12 cellular contexts compared by ENCODE assay signal in genomic region chr21:44618909-44619308, GRCh38. TPM values are rescaled to one million over a fixed set of nuclear protein-coding genes. Genes with fewer than 3 reads are reported as not detected.
DNase-seq lines count a peak whose midpoint lies in the region; ATAC-seq and TF ChIP-seq lines count a peak whose summit lies in the region.
"Had no signal": no experiment of that assay in that cellular context is flagged by ENCODE, and none has a peak within 500 bp of the region (broad histone marks: within the 10 kb centered on the region; RNA-seq: fewer than 3 reads in every experiment).

No MANE protein-coding gene starts in this region.

- H3K27ac ChIP-seq in dorsolateral prefrontal cortex (no peak overlapping the region), trophoblast cell (ENCODE audit: low read depth, low read length) (no peak overlapping the region)
- H3K27ac ChIP-seq: 22Rv1, parathyroid adenoma had no signal

- H4K8ac ChIP-seq in trophoblast cell (ENCODE audit: low read depth, low read length) = no peak overlapping the region

- no peak overlapping the region for H3K14ac ChIP-seq in trophoblast cell (ENCODE audit: low read length)

- H3K4me1 Mint-ChIP-seq in natural killer cell (peaks cover 29 to 37% of the 10 kb centered on the region in 2 donors), glutamatergic neuron (ENCODE audit: low read depth, unreplicated experiment) (peaks cover 10% of the 10 kb centered on the region)

- H3K4me3 ChIP-seq in dorsolateral prefrontal cortex (no peak overlapping the region), trophoblast cell (ENCODE audit: low read depth, low read length) (no peak overlapping the region)

- H3K36me3 Mint-ChIP-seq in natural killer cell = peaks cover 31% of the 10 kb centered on the region
- peaks cover 33% of the 10 kb centered on the region for H3K36me3 Mint-ChIP-seq in glutamatergic neuron (ENCODE audit: unreplicated experiment)

- intact Hi-C loops in natural killer cell (cut with micrococcal nuclease) (loop anchor here (2.0 kb wide), 1 partner anchor 38 kb away; the partner anchor contains the start of gene KRTAP12-3), dorsolateral prefrontal cortex (cut with DNase I) (no loop called here)

- no peak overlapping the region for H4K12ac ChIP-seq in trophoblast cell (ENCODE audit: low read depth, low read length)

- no peaks in the 10 kb centered on the region for H3K79me2 ChIP-seq in trophoblast cell (ENCODE audit: control insufficient read depth, insufficient read depth, low read length, poor library complexity)
- H3K79me2 ChIP-seq: parathyroid adenoma had no signal

- H3K9me3 Mint-ChIP-seq in natural killer cell (peaks cover 9 to 29% of the 10 kb centered on the region in 2 donors), glutamatergic neuron (ENCODE audit: unreplicated experiment) (peaks cover 11% of the 10 kb centered on the region)

- no peak for TF ChIP-seq CTCF in natural killer cell (IDR thresholded peaks at IDR 0.05)
- TF ChIP-seq CTCF in dorsolateral prefrontal cortex (IDR thresholded peaks at IDR 0.05 in 54 of 56, conservative IDR thresholded peaks at IDR 0.05 in 2 of 56; ENCODE audit: low read depth in 1 of 56, partially characterized antibody in 56 of 56) = no peak
- no peak for TF ChIP-seq CTCF in glutamatergic neuron (IDR thresholded peaks at IDR 0.05; ENCODE audit: partially characterized antibody, unreplicated experiment)

- no peak overlapping the region for H2BK5ac ChIP-seq in trophoblast cell (ENCODE audit: low read depth, low read length, poor library complexity)

- no peak overlapping the region for H2BK120ac ChIP-seq in trophoblast cell (ENCODE audit: insufficient read depth, low read length, poor library complexity)

- no peak overlapping the region for H2AFZ ChIP-seq in trophoblast cell (ENCODE audit: insufficient read depth, low read length, poor library complexity)
- H2AFZ ChIP-seq: parathyroid adenoma had no signal

- H3K27me3 Mint-ChIP-seq in natural killer cell (ENCODE audit: low read depth in 2 of 2) = no peaks in the 10 kb centered on the region
- peaks cover 9% of the 10 kb centered on the region for H3K27me3 Mint-ChIP-seq in glutamatergic neuron (ENCODE audit: unreplicated experiment)

- H3K4ac ChIP-seq in trophoblast cell (ENCODE audit: low read depth, low read length) = no peak overlapping the region

- H3K9ac ChIP-seq in trophoblast cell (ENCODE audit: low read length) = no peak overlapping the region
- H3K9ac ChIP-seq: parathyroid adenoma had no signal

- H3K79me1 ChIP-seq in trophoblast cell (ENCODE audit: low read length) = no peaks in the 10 kb centered on the region

- H3K4me2 ChIP-seq in trophoblast cell (ENCODE audit: low read length) = no peak overlapping the region

- H2BK12ac ChIP-seq in trophoblast cell (ENCODE audit: low read length) = no peak overlapping the region

- H2AK5ac ChIP-seq in trophoblast cell (ENCODE audit: low read length) = no peak overlapping the region

- peak overlapping the region; percentile 88 to 95 for H3K27ac Mint-ChIP-seq in natural killer cell
- H3K27ac Mint-ChIP-seq in glutamatergic neuron (ENCODE audit: unreplicated experiment) = no peak overlapping the region

- H4K91ac ChIP-seq in trophoblast cell (ENCODE audit: low read depth, low read length) = no peak overlapping the region

- H3K23ac ChIP-seq in trophoblast cell (ENCODE audit: low read length) = no peak overlapping the region

- DNase-seq in DMS53 (lab: John Stamatoyannopoulos, UW) (peak; percentile 11), DMS53 treated with DMSO at 0.1 percent for 48 hours (lab: John Stamatoyannopoulos, UW; ENCODE audit: unreplicated experiment) (no peak), natural killer cell (no peak), dorsolateral prefrontal cortex (no peak), trophoblast cell (no peak), glutamatergic neuron (no peak)
- peak; percentile 46 for DNase-seq in activated T-helper 9 cell treated with anti-CD3 and anti-CD28 coated beads, Interleukin-2, amount 50 U/mL, for 16 hours (ENCODE audit: low read depth)
- peak; percentile 49 for DNase-seq in stimulated activated naive CD8-positive, alpha-beta T cell treated with anti-CD3 and anti-CD28 coated beads, Interleukin-15, Interleukin-2, amounts not matched to agents 100 U/mL and 50 U/mL, for 24 hours
- DNase-seq: NCI-H2029, T1000 had no signal

- peak; percentile 82 to 95 (median 93) for ATAC-seq in natural killer cell
- peak; percentile 88 for ATAC-seq in stimulated activated naive CD8-positive, alpha-beta T cell treated with anti-CD3 and anti-CD28 coated beads, Interleukin-15, Interleukin-2, amounts not matched to agents 100 U/mL and 50 U/mL, for 24 hours

- peak overlapping the region; percentile 67 for H3K4me3 Mint-ChIP-seq in natural killer cell
- H3K4me3 Mint-ChIP-seq in glutamatergic neuron (ENCODE audit: unreplicated experiment) = no peak overlapping the region

- H3K9me3 ChIP-seq in trophoblast cell (ENCODE audit: insufficient read depth, low read depth, low read length) = peaks cover 17% of the 10 kb centered on the region

- no peak overlapping the region for H3K18ac ChIP-seq in trophoblast cell (ENCODE audit: low read length)

- H3K27me3 ChIP-seq in dorsolateral prefrontal cortex (peaks cover 0 to 25% (median 5%) of the 10 kb centered on the region in 45 donors), trophoblast cell (ENCODE audit: insufficient read depth, low read length) (no peaks in the 10 kb centered on the region)

- no peaks in the 10 kb centered on the region for H3K4me1 ChIP-seq in trophoblast cell (ENCODE audit: control insufficient read depth in 1 of 2, insufficient read depth in 2 of 2, low read length in 2 of 2)
- H3K4me1 ChIP-seq: parathyroid adenoma had no signal

- no peaks in the 10 kb centered on the region for H3K36me3 ChIP-seq in trophoblast cell (ENCODE audit: control insufficient read depth in 1 of 2, insufficient read depth in 2 of 2, low read length in 2 of 2)

- no CpG with 5 or more reads among the region's 3 CpGs for WGBS in trophoblast cell (ENCODE audit: extremely low coverage, insufficient coverage, insufficient read length)

RNA-seq across cellular contexts. Expression of gene KRTAP10-8, which starts 7.0 kb away (rescaled TPM):
- total RNA-seq in natural killer cell (not detected), dorsolateral prefrontal cortex (not detected), glutamatergic neuron (ENCODE audit: unreplicated experiment) (not detected)
- not detected in 2 replicates for polyA plus RNA-seq in trophoblast cell (2013)

RNA-seq across cellular contexts. Expression of gene KRTAP10-9, which starts 8.0 kb away (rescaled TPM):
- total RNA-seq in natural killer cell (not detected), dorsolateral prefrontal cortex (not detected), glutamatergic neuron (ENCODE audit: unreplicated experiment) (not detected)
- polyA plus RNA-seq in trophoblast cell (2013) = not detected in 2 replicates

RNA-seq across cellular contexts. Expression of gene KRTAP10-10, which starts 18.2 kb away (rescaled TPM):
- total RNA-seq in natural killer cell = not detected
- total RNA-seq in dorsolateral prefrontal cortex = not detected
- polyA plus RNA-seq in trophoblast cell (2013) = not detected in 2 replicates
- not detected for total RNA-seq in glutamatergic neuron (ENCODE audit: unreplicated experiment)

RNA-seq across cellular contexts. Expression of gene KRTAP10-7, which starts 18.5 kb away (rescaled TPM):
- total RNA-seq in natural killer cell = not detected
- not detected for total RNA-seq in dorsolateral prefrontal cortex
- polyA plus RNA-seq in trophoblast cell (2013) = not detected in 2 replicates
- total RNA-seq in glutamatergic neuron (ENCODE audit: unreplicated experiment) = not detected

RNA-seq across cellular contexts. Expression of gene KRTAP10-6, which starts 26.6 kb away (rescaled TPM):
- total RNA-seq in natural killer cell (not detected), dorsolateral prefrontal cortex (not detected), glutamatergic neuron (ENCODE audit: unreplicated experiment) (not detected)
- polyA plus RNA-seq in trophoblast cell (2013) = not detected in 2 replicates

Comparison
In these comparisons a context has a peak if more than half of its experiments do, and no peak if none do; other contexts are left out.
1. DNase-seq: peak in DMS53 (single experiment), activated T-helper 9 cell treated with anti-CD3 and anti-CD28 coated beads, Interleukin-2, amount 50 U/mL, for 16 hours (single experiment) and stimulated activated naive CD8-positive, alpha-beta T cell treated with anti-CD3 and anti-CD28 coated beads, Interleukin-15, Interleukin-2, amounts not matched to agents 100 U/mL and 50 U/mL, for 24 hours (single experiment); none in DMS53 treated with DMSO at 0.1 percent for 48 hours (single experiment), natural killer cell (single experiment), dorsolateral prefrontal cortex (0 of 10), trophoblast cell (0 of 2) and glutamatergic neuron (single experiment).